9 cellular contexts compared by ENCODE assay signal in the genomic region with DNA sequence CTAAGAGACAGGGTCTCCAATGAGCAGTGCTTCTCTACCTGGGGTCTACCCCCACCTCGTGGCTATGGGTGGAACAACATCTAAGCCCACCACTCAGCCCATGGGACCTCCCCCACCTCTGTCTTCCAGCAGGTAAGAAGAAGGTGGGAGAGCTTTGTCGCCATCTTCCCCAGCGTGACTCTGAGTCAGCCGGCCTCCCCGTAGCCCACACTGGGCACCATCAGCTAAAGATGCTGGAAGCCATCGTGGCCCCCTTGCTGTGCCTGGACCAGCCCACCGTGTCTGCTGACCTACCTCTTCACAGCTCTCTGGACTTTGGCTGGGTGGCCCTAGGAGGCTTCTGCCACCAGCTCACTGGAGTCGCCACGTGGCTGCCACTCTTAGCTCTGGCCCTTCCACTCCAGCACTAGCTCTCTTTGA. TPM values are rescaled to one million over a fixed set of nuclear protein-coding genes. Genes with fewer than 3 reads are reported as not detected.
DNase-seq lines count a peak whose midpoint lies in the region; ATAC-seq and TF ChIP-seq lines count a peak whose summit lies in the region.
"Had no signal": no experiment of that assay in that cellular context is flagged by ENCODE, and none has a peak within 500 bp of the region (broad histone marks: within the 10 kb centered on the region; RNA-seq: fewer than 3 reads in every experiment).

No MANE protein-coding gene starts in this region.

- intact Hi-C loops in heart right ventricle (cut with DNase I) (no loop called here), Right ventricle myocardium superior (cut with DNase I) (no loop called here), upper lobe of right lung (cut with DNase I) (no loop called here)

- no peak overlapping the region for H3K4me3 ChIP-seq in heart right ventricle
- no peak overlapping the region for H3K4me3 ChIP-seq in upper lobe of right lung
- H3K4me3 ChIP-seq: pancreas had no signal

- H3K9me3 ChIP-seq in heart right ventricle (peaks cover 0 to 16% (median 5%) of the 10 kb centered on the region in 11 donors), upper lobe of right lung (no peaks in the 10 kb centered on the region)
- H3K9me3 ChIP-seq: pancreas had no signal

- 50 to 52% methylated on average over 9 of the region's 9 CpGs for WGBS in heart right ventricle, 2 donors

- DNase-seq in heart right ventricle, result no peak
- no peak for DNase-seq in Right ventricle myocardium superior
- peak; percentile 82 for DNase-seq in iPS-NIHi11 (ENCODE audit: low spot score)
- DNase-seq in upper lobe of right lung, result no peak
- no peak for DNase-seq in GM19240 (ENCODE audit: insufficient read length, low spot score)
- DNase-seq: pancreas had no signal

- H3K27me3 ChIP-seq in heart right ventricle, result no peaks in the 10 kb centered on the region
- no peaks in the 10 kb centered on the region for H3K27me3 ChIP-seq in upper lobe of right lung
- H3K27me3 ChIP-seq: pancreas had no signal

- no peaks in the 10 kb centered on the region for H3K36me3 ChIP-seq in heart right ventricle
- no peaks in the 10 kb centered on the region for H3K36me3 ChIP-seq in upper lobe of right lung
- H3K36me3 ChIP-seq: pancreas had no signal

- ATAC-seq in heart right ventricle (peak in 2 of 8 donors; percentile 6 to 21), Right ventricle myocardium superior (ENCODE audit: poor library complexity) (no peak), upper lobe of right lung (peak; percentile 43), GM19463 (IDR thresholded peaks at IDR 0.05; ENCODE audit: unreplicated experiment) (no peak), GM19023 (IDR thresholded peaks at IDR 0.05; ENCODE audit: unreplicated experiment) (no peak)

- H3K27ac ChIP-seq in heart right ventricle (no peak overlapping the region), VCaP (no peak overlapping the region), upper lobe of right lung (no peak overlapping the region)
- H3K27ac ChIP-seq: pancreas had no signal

- H3K4me1 ChIP-seq in heart right ventricle (peaks cover 0 to 9% (median 0%) of the 10 kb centered on the region in 9 donors), upper lobe of right lung (peaks cover 6% of the 10 kb centered on the region)
- H3K4me1 ChIP-seq: pancreas had no signal

- peak in 8 of 9 donors; percentile 12 to 62 (median 39) for TF ChIP-seq CTCF in heart right ventricle (IDR thresholded peaks at IDR 0.05)
- TF ChIP-seq CTCF in VCaP (conservative IDR thresholded peaks at IDR 0.05), result peak; percentile 98
- peak; percentile 44 for TF ChIP-seq CTCF in upper lobe of right lung (IDR thresholded peaks at IDR 0.05)

RNA-seq across cellular contexts. Expression of a gene that starts 1.0 kb away (rescaled TPM):
- total RNA-seq in heart right ventricle (not detected), Right ventricle myocardium superior (not detected), upper lobe of right lung (not detected)
- polyA plus RNA-seq in heart right ventricle, result not detected

RNA-seq across cellular contexts. Expression of a gene that starts 17.9 kb away (rescaled TPM):
- total RNA-seq in heart right ventricle (10 to 100 TPM in 7 of 10 donors, 1 to 10 TPM in 3; 6.8 to 18.5 (median 11.0) TPM), Right ventricle myocardium superior (8.6 TPM), upper lobe of right lung (12.7 TPM)
- polyA plus RNA-seq in heart right ventricle, result 10 to 100 TPM; 13.2 to 26.0 TPM

RNA-seq across cellular contexts. Expression of a gene that starts 46.9 kb away (rescaled TPM):
- total RNA-seq in heart right ventricle (under 1 TPM in 9 of 10 donors, not detected in 1; 0.12 to 0.78 (median 0.23) TPM), Right ventricle myocardium superior (0.13 TPM), upper lobe of right lung (not detected)
- polyA plus RNA-seq in heart right ventricle, result under 1 TPM in 1 of 2 donors, not detected in 1; 0.33 TPM

Comparison
In these comparisons a context has a peak if more than half of its experiments do, and no peak if none do; other contexts are left out.
1. CTCF ChIP-seq: peak in every context shown above with its lines; median percentile 98 in VCaP; 44 in upper lobe of right lung; 39 in heart right ventricle.